In the genomic region with DNA sequence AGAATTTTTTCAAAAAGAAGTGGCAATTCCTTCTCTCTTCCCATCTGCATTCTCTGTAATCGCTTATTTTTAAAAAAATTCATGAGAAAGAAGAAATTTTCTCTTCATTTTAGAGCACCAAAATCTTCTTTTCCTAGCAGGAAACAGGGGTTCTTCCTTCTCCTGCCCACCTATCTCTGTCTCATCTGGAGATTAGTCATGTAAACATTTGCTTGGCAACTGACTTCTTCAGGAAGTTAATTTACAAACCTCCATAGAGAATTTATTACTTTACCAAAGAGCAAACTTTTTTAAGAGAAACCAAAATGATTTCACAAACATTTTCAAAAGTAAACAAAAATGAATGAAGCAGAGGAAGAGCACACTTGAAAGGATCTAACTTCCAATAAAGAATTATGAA, we compare ENCODE assay signal across 17 cellular contexts. TPM values are rescaled to one million over a fixed set of nuclear protein-coding genes. Genes with fewer than 3 reads are reported as not detected.
DNase-seq lines count a peak whose midpoint lies in the region; TF ChIP-seq lines count a peak whose summit lies in the region.
"Had no signal": no experiment of that assay in that cellular context is flagged by ENCODE, and none has a peak within 500 bp of the region (broad histone marks: within the 10 kb centered on the region; RNA-seq: fewer than 3 reads in every experiment).

No MANE protein-coding gene starts in this region.

- CTCF ChIA-PET in RWPE1 (lab: Yijun Ruan, JAX): no interaction called here

- TF ChIP-seq CTCF in endothelial cell (IDR thresholded peaks at IDR 0.05; ENCODE audit: unreplicated experiment) (no peak), neural progenitor cell (IDR thresholded peaks at IDR 0.05) (no peak), RWPE1 (conservative IDR thresholded peaks at IDR 0.05; ENCODE audit: low read depth) (no peak)

- H3F3A ChIP-seq in neural progenitor cell (ENCODE audit: low read depth): no peaks in the 10 kb centered on the region

- H4K20me1 ChIP-seq in neural progenitor cell (ENCODE audit: low read depth): no peaks in the 10 kb centered on the region

- no peaks in the 10 kb centered on the region for H3K4me1 ChIP-seq in neural progenitor cell

- no peaks in the 10 kb centered on the region for H3K36me3 ChIP-seq in neural progenitor cell

- H3K4me2 ChIP-seq in neural progenitor cell: no peak overlapping the region
- H3K4me2 ChIP-seq: GM23338 had no signal

- peak; percentile 22 for DNase-seq in EL
- peak; percentile 16 for DNase-seq in KBM-7
- no peak for DNase-seq in endothelial cell (ENCODE audit: low spot score)
- DNase-seq in neural progenitor cell (ENCODE audit: low spot score): no peak
- DNase-seq in NK-92 treated with Interleukin-12 subunit alpha and Interleukin-12 subunit beta, amount 100 ng/mL, for 24 hours (lab: John Stamatoyannopoulos, UW): no peak
- no peak for DNase-seq in inferior parietal cortex (ENCODE audit: extremely low spot score)
- no peak for DNase-seq in RWPE1 (ENCODE audit: low spot score)
- DNase-seq in erythroblast (lab: John Stamatoyannopoulos, UW): no peak
- DNase-seq: CD8-positive, alpha-beta T cell; DMS79 treated with DMSO at 0.1 percent for 48 hours; NCI-H1417 treated with DMSO at 0.1 percent for 48 hours; NCI-H2081; NCI-H510A treated with DMSO at 0.1 percent for 48 hours had no signal

- no peak overlapping the region for H3K4me3 Mint-ChIP-seq in endothelial cell (ENCODE audit: unreplicated experiment)
- H3K4me3 Mint-ChIP-seq in neural progenitor cell: no peak overlapping the region
- H3K4me3 Mint-ChIP-seq: CD8-positive, alpha-beta T cell; GM23338; IgD-negative memory B cell had no signal

- no peak overlapping the region for H3K4me3 ChIP-seq in neural progenitor cell
- H3K4me3 ChIP-seq: GM23338 had no signal

- H3K27me3 ChIP-seq in neural progenitor cell: no peaks in the 10 kb centered on the region

- H3K36me3 Mint-ChIP-seq in endothelial cell (ENCODE audit: low read depth, unreplicated experiment): peaks cover 15% of the 10 kb centered on the region
- no peaks in the 10 kb centered on the region for H3K36me3 Mint-ChIP-seq in neural progenitor cell
- H3K36me3 Mint-ChIP-seq: CD8-positive, alpha-beta T cell; IgD-negative memory B cell had no signal

- H3K9ac ChIP-seq in neural progenitor cell: no peak overlapping the region

- no peak overlapping the region for H3K27ac ChIP-seq in neural progenitor cell
- H3K27ac ChIP-seq in RWPE1: no peak overlapping the region

- TF ChIP-seq POLR2A in erythroblast (IDR thresholded peaks at IDR 0.05; ENCODE audit: low read length): no peak

- H2AFZ ChIP-seq in neural progenitor cell (replicated peaks): peak overlapping the region; percentile 2
- H2AFZ ChIP-seq: GM23338 had no signal

- peaks cover 11% of the 10 kb centered on the region for H3K4me1 Mint-ChIP-seq in endothelial cell (ENCODE audit: unreplicated experiment)
- H3K4me1 Mint-ChIP-seq in neural progenitor cell: no peaks in the 10 kb centered on the region
- H3K4me1 Mint-ChIP-seq: IgD-negative memory B cell had no signal

- H3K9me3 Mint-ChIP-seq in endothelial cell (ENCODE audit: unreplicated experiment) (no peaks in the 10 kb centered on the region), neural progenitor cell (no peaks in the 10 kb centered on the region)
- H3K9me3 Mint-ChIP-seq: CD8-positive, alpha-beta T cell; GM23338; IgD-negative memory B cell had no signal

- H3K27me3 Mint-ChIP-seq in endothelial cell (ENCODE audit: unreplicated experiment): no peaks in the 10 kb centered on the region
- H3K27me3 Mint-ChIP-seq in neural progenitor cell (ENCODE audit: insufficient read depth, low read depth): peaks cover 2% of the 10 kb centered on the region

- peak overlapping the region; percentile 93 for H3K27ac Mint-ChIP-seq in endothelial cell (ENCODE audit: unreplicated experiment)
- H3K27ac Mint-ChIP-seq in neural progenitor cell: no peak overlapping the region
- H3K27ac Mint-ChIP-seq: CD8-positive, alpha-beta T cell; GM23338; IgD-negative memory B cell had no signal

- in situ Hi-C loops in KBM-7 (cut with MboI; ENCODE audit: low pct_unique_long_range_greater_than_20kb, low sequenced_read_pairs): no loop called here

- POLR2A ChIA-PET in RWPE1 (lab: Yijun Ruan, JAX; ENCODE audit: low non-redundant PET): no interaction called here

- H3K9me3 ChIP-seq in neural progenitor cell (ENCODE audit: low read depth): no peaks in the 10 kb centered on the region

- H3K79me2 ChIP-seq in neural progenitor cell (ENCODE audit: low read depth): no peaks in the 10 kb centered on the region

RNA-seq across cellular contexts. Expression of a gene that starts 13.6 kb away (rescaled TPM):
- 52.7 TPM for total RNA-seq in endothelial cell (ENCODE audit: unreplicated experiment)
- 0.09 and 0.15 TPM in 2 replicates for total RNA-seq in neural progenitor cell (ENCODE audit: low replicate concordance)
- total RNA-seq: A172; CD8-positive, alpha-beta T cell; Right ventricle myocardium inferior had no signal

Comparison
In these comparisons a context has a peak if more than half of its experiments do, and no peak if none do; other contexts are left out.
1. DNase-seq: peak in EL (single experiment) and KBM-7 (single experiment); none in endothelial cell (single experiment), neural progenitor cell (single experiment), NK-92 treated with Interleukin-12 subunit alpha and Interleukin-12 subunit beta, amount 100 ng/mL, for 24 hours (single experiment), inferior parietal cortex (single experiment), RWPE1 (single experiment) and erythroblast (0 of 2).
2. RNA of a gene that starts 13.6 kb away (total RNA-seq): 52.7 TPM in endothelial cell (single experiment); 0.09 to 0.15 TPM in neural progenitor cell; every median in the first group is over 10 times any median in the second.